ENCODE assay signal across 1 cellular context in genomic region chr20:62623488-62624324, GRCh38.
TF ChIP-seq lines count a peak whose summit lies in the region.

No MANE protein-coding gene starts in this region.

TF ChIP-seq in HepG2, 621 proteins besides CTCF, POLR2A, EP300 and RAD21 (continued from another document and continues in another):
- TF ChIP-seq HINFP (CRISPR knock-in tag; IDR thresholded peaks at IDR 0.05; ENCODE audit: low read depth) (0 out of 2 replicates have a peak, but pooled peaks have one; percentile 90), JARID2 (CRISPR knock-in tag; IDR thresholded peaks at IDR 0.05; ENCODE audit: insufficient replicate concordance) (peak; percentile 18), RNF219 (CRISPR knock-in tag; IDR thresholded peaks at IDR 0.05) (no peak), ZNF225 (CRISPR knock-in tag; IDR thresholded peaks at IDR 0.05) (peak; percentile 37; the same call in 1 of the 2 replicates), ZSCAN30 (CRISPR knock-in tag; IDR thresholded peaks at IDR 0.05) (no peak), TRIM24 (CRISPR knock-in tag; IDR thresholded peaks at IDR 0.05) (no peak), ELF3 (CRISPR knock-in tag; IDR thresholded peaks at IDR 0.05) (peak; percentile 89), ZNF563 (CRISPR knock-in tag; IDR thresholded peaks at IDR 0.05) (peak; percentile 87), CREM (IDR thresholded peaks at IDR 0.05) (peak; percentile 35; the same call in 1 of the 2 replicates), CREM (CRISPR knock-in tag; IDR thresholded peaks at IDR 0.05) (no peak), ZNF18 (CRISPR knock-in tag; IDR thresholded peaks at IDR 0.05; ENCODE audit: insufficient replicate concordance) (peak; percentile 74), AGO1 (IDR thresholded peaks at IDR 0.05; ENCODE audit: low read depth, low read length, poor library complexity, severe bottlenecking) (peak; percentile 65), NFE2 (CRISPR knock-in tag; IDR thresholded peaks at IDR 0.05) (no peak; the same call in 1 of the 2 replicates), ZNF460 (CRISPR knock-in tag; IDR thresholded peaks at IDR 0.05; ENCODE audit: borderline replicate concordance) (no peak), CEBPZ (IDR thresholded peaks at IDR 0.05; ENCODE audit: low read length) (no peak), THAP9 (CRISPR knock-in tag; IDR thresholded peaks at IDR 0.05; ENCODE audit: borderline replicate concordance) (peak; percentile 49), ZNF142 (CRISPR knock-in tag; IDR thresholded peaks at IDR 0.05) (peak; percentile 84), ZBTB20 (CRISPR knock-in tag; IDR thresholded peaks at IDR 0.05; ENCODE audit: borderline replicate concordance, low read depth) (peak; percentile 95), BATF2 (CRISPR knock-in tag; IDR thresholded peaks at IDR 0.05) (no peak), ZNF598 (CRISPR knock-in tag; IDR thresholded peaks at IDR 0.05; ENCODE audit: borderline replicate concordance) (peak; percentile 23; the same call in 1 of the 2 replicates), MXD3 (CRISPR knock-in tag; IDR thresholded peaks at IDR 0.05) (peak; percentile 81; the same call in 1 of the 2 replicates), MXD1 (CRISPR knock-in tag; IDR thresholded peaks at IDR 0.05) (peak; percentile 79), MTF2 (CRISPR knock-in tag; IDR thresholded peaks at IDR 0.05; ENCODE audit: borderline replicate concordance) (no peak), SRSF4 (IDR thresholded peaks at IDR 0.05; ENCODE audit: low read depth, low read length, poor library complexity, severe bottlenecking) (no peak), SP140L (CRISPR knock-in tag; IDR thresholded peaks at IDR 0.05; ENCODE audit: borderline replicate concordance) (no peak), SSRP1 (CRISPR knock-in tag; IDR thresholded peaks at IDR 0.05) (peak; percentile 22; the same call in 1 of the 2 replicates), RBAK (CRISPR knock-in tag; IDR thresholded peaks at IDR 0.05) (peak; percentile 76; the same call in 1 of the 2 replicates), ZNF562 (CRISPR knock-in tag; IDR thresholded peaks at IDR 0.05; ENCODE audit: borderline replicate concordance) (no peak), RFX5 (IDR thresholded peaks at IDR 0.05; ENCODE audit: low read depth, low read length) (peak; percentile 23; the same call in 1 of the 2 replicates), HES4 (CRISPR knock-in tag; IDR thresholded peaks at IDR 0.05; ENCODE audit: borderline replicate concordance) (peak; percentile 84), SIN3B (IDR thresholded peaks at IDR 0.05; ENCODE audit: low read length) (no peak; the same call in 1 of the 2 replicates), ZNF333 (CRISPR knock-in tag; IDR thresholded peaks at IDR 0.05; ENCODE audit: borderline replicate concordance) (peak; percentile 72; the same call in 1 of the 2 replicates)
